In genomic region chr9:127937383-127938297, GRCh38 we compare ENCODE assay signal across 1 cellular context.
TF ChIP-seq lines count a peak whose summit lies in the region.

Gene DPM2, minus strand, starts transcription at chr9:127937854. Its CDS starts 34 bp downstream, at chr9:127937820.

TF ChIP-seq in K562, 482 proteins besides CTCF, POLR2A, EP300 and RAD21 (continued from another document and continues in another):
- TF ChIP-seq PRDM10 (IDR thresholded peaks at IDR 0.05; ENCODE audit: partially characterized antibody) (no peak), CXXC5 (CRISPR knock-in tag; IDR thresholded peaks at IDR 0.05) (peak; percentile 72), SLC30A9 (CRISPR knock-in tag; IDR thresholded peaks at IDR 0.05) (no peak), ZNF75A (CRISPR knock-in tag; IDR thresholded peaks at IDR 0.05) (no peak), ZNF449 (CRISPR knock-in tag; IDR thresholded peaks at IDR 0.05) (no peak), ZNF561 (CRISPR knock-in tag; conservative IDR thresholded peaks at IDR 0.05) (no peak), CLOCK (CRISPR knock-in tag; IDR thresholded peaks at IDR 0.05; ENCODE audit: borderline replicate concordance) (no peak), SMC3 (conservative IDR thresholded peaks at IDR 0.05; ENCODE audit: insufficient read depth, low read depth, low read length) (0 out of 2 replicates have a peak, but pooled peaks have one; percentile 6), ZNF512 (tag; IDR thresholded peaks at IDR 0.05) (no peak), NFIX (CRISPR knock-in tag; IDR thresholded peaks at IDR 0.05; ENCODE audit: low read depth) (no peak), KLF6 (CRISPR knock-in tag; IDR thresholded peaks at IDR 0.05; ENCODE audit: borderline replicate concordance) (no peak), NFE2 (IDR thresholded peaks at IDR 0.05; ENCODE audit: low read depth) (no peak), ZNF140 (CRISPR knock-in tag; IDR thresholded peaks at IDR 0.05) (no peak), ATF3 (IDR thresholded peaks at IDR 0.05) (no peak), ATF3 (CRISPR knock-in tag; conservative IDR thresholded peaks at IDR 0.05) (no peak), TBL1XR1 (IDR thresholded peaks at IDR 0.05; ENCODE audit: low read length in 2 of 2) (peak; percentile 55 to 56; a peak in 2 of 4 replicates), POLR2H (tag; IDR thresholded peaks at IDR 0.05; ENCODE audit: low read depth) (peak; percentile 69; the same call in 1 of the 2 replicates), RBBP5 (IDR thresholded peaks at IDR 0.05; ENCODE audit: borderline replicate concordance, insufficient read depth, low read length, poor library complexity, severe bottlenecking) (peak; percentile 76), HMBOX1 (IDR thresholded peaks at IDR 0.05) (no peak), FOXO4 (CRISPR knock-in tag; IDR thresholded peaks at IDR 0.05) (no peak), ZBTB5 (IDR thresholded peaks at IDR 0.05) (no peak), SETDB1 (IDR thresholded peaks at IDR 0.05; ENCODE audit: low read length) (no peak), ZBTB34 (CRISPR knock-in tag; IDR thresholded peaks at IDR 0.05) (no peak), ZBTB1 (CRISPR knock-in tag; IDR thresholded peaks at IDR 0.05; ENCODE audit: borderline replicate concordance, low read depth) (no peak), ZNF174 (CRISPR knock-in tag; IDR thresholded peaks at IDR 0.05) (no peak), FOXA1 (IDR thresholded peaks at IDR 0.05; ENCODE audit: borderline replicate concordance) (no peak), GTF3C2 (IDR thresholded peaks at IDR 0.05; ENCODE audit: borderline replicate concordance, extremely low read depth, insufficient read length) (no peak), YBX1 (IDR thresholded peaks at IDR 0.05) (no peak), NR0B1 (IDR thresholded peaks at IDR 0.05; ENCODE audit: partially characterized antibody) (no peak)
